In genomic region chr15:36950371-36950770, GRCh38 we compare ENCODE assay signal across 36 cellular contexts.
"Had no signal": no experiment of that assay in that cellular context is flagged by ENCODE, and none has a peak within 500 bp of the region (broad histone marks: within the 10 kb centered on the region; RNA-seq: fewer than 3 reads in every experiment).

No MANE protein-coding gene starts in this region.

- H3K36me3 ChIP-seq: ascending aorta, brain microvascular endothelial cell, breast epithelium had no signal

- H3K4me3 Mint-ChIP-seq: activated B cell treated with CpG ODN at 0.5 μM for 24 hours; activated CD4-positive, alpha-beta memory T cell treated with anti-CD3 and anti-CD28 coated beads for 36 hours; activated CD4-positive, alpha-beta T cell treated with anti-CD3 and anti-CD28 coated beads, Interleukin-2, amount 10 ng/mL, durations not matched to agents 24 days and 14 days; activated CD8-positive, alpha-beta T cell treated with anti-CD3 and anti-CD28 coated beads for 36 hours; activated naive CD4-positive, alpha-beta T cell treated with anti-CD3 and anti-CD28 coated beads for 36 hours; activated naive CD8-positive, alpha-beta T cell treated with anti-CD3 and anti-CD28 coated beads for 36 hours; activated T-cell treated with anti-CD3 and anti-CD28 coated beads, Interleukin-2, amount 50 U/mL, for 4 hours; activated T-cell treated with anti-CD3 and anti-CD28 coated beads, Interleukin-2, amount 50 U/mL, for 72 hours; activated T-helper 1 cell treated with anti-CD3 and anti-CD28 coated beads, Interleukin-12 subunit alpha, Interleukin-12 subunit beta, Interleukin-2, Interleukin-4 antibody, amounts not matched to agents 30 ng/mL and 10 ng/mL and 1 ng/mL, durations not matched to agents 14 hours and 24 hours and 36 hours; activated T-helper 17 cell treated with anti-CD3 and anti-CD28 coated beads, Interleukin-2, amount 50 U/mL, for 72 hours; central memory CD8-positive, alpha-beta T cell; T-helper 1 cell treated with Interleukin-12 subunit alpha and Interleukin-12 subunit beta and Interleukin-4 antibody, amounts not matched to agents 30 μg/mL and 1 μg/mL, for 36 hours; T-helper 2 cell treated with Interferon-gamma antibody and Interleukin-4, amounts not matched to agents 5 μg/mL and 100 μg/mL, for 36 hours had no signal

- DNase-seq: activated B cell treated with CpG ODN at 0.5 μM for 24 hours; activated CD4-positive, alpha-beta memory T cell treated with anti-CD3 and anti-CD28 coated beads for 36 hours; activated CD4-positive, alpha-beta T cell treated with anti-CD3 and anti-CD28 coated beads for 4 hours; activated CD4-positive, alpha-beta T cell treated with anti-CD3 and anti-CD28 coated beads, Interleukin-2, amount 10 ng/mL, durations not matched to agents 24 days and 14 days; activated CD4-positive, alpha-beta T cell treated with anti-CD3 and anti-CD28 coated beads, Interleukin-2, amount 50 U/mL, for 1 hour; activated CD4-positive, alpha-beta T cell treated with anti-CD3 and anti-CD28 coated beads, Interleukin-2, amount 50 U/mL, for 4 hours; activated CD4-positive, CD25-positive, alpha-beta regulatory T cell treated with anti-CD3 and anti-CD28 coated beads, Interleukin-2, amount 50 U/mL, for 72 hours; activated CD8-positive, alpha-beta memory T cell treated with anti-CD3 and anti-CD28 coated beads, Interleukin-2, amount 50 U/mL, for 4 hours; activated CD8-positive, alpha-beta T cell treated with anti-CD3 and anti-CD28 coated beads for 36 hours; activated effector memory CD4-positive, alpha-beta T cell treated with anti-CD3 and anti-CD28 coated beads, Interleukin-2, amount 50 U/mL, for 16 hours; activated gamma-delta T cell treated with Interleukin-2 at 50 U/mL for 16 hours; activated naive CD4-positive, alpha-beta T cell; activated naive CD4-positive, alpha-beta T cell treated with anti-CD3 and anti-CD28 coated beads for 36 hours; activated naive CD4-positive, alpha-beta T cell treated with anti-CD3 and anti-CD28 coated beads, Interleukin-2, amount 50 U/mL, for 16 hours; activated naive CD8-positive, alpha-beta T cell treated with anti-CD3 and anti-CD28 coated beads for 36 hours; activated T-cell treated with anti-CD3 and anti-CD28 coated beads for 4 hours; activated T-cell treated with anti-CD3 and anti-CD28 coated beads, Interleukin-2, amount 50 U/mL, for 1 hour; activated T-cell treated with anti-CD3 and anti-CD28 coated beads, Interleukin-2, amount 50 U/mL, for 4 hours; activated T-cell treated with anti-CD3 and anti-CD28 coated beads, Interleukin-2, amount 50 U/mL, for 72 hours; adrenal gland; amniotic stem cell; brain microvascular endothelial cell; caudate nucleus; cerebellar nuclear complex; T-helper 1 cell; T-helper 2 cell; T-helper 9 cell had no signal

- H3K9me3 Mint-ChIP-seq: activated B cell treated with CpG ODN at 0.5 μM for 24 hours; activated CD4-positive, alpha-beta memory T cell treated with anti-CD3 and anti-CD28 coated beads for 36 hours; activated CD4-positive, alpha-beta T cell treated with anti-CD3 and anti-CD28 coated beads, Interleukin-2, amount 10 ng/mL, durations not matched to agents 24 days and 14 days; activated CD8-positive, alpha-beta T cell treated with anti-CD3 and anti-CD28 coated beads for 36 hours; activated naive CD4-positive, alpha-beta T cell treated with anti-CD3 and anti-CD28 coated beads for 36 hours; activated naive CD4-positive, alpha-beta T cell treated with anti-CD3 and anti-CD28 coated beads, Interleukin-2, amount 50 U/mL, for 72 hours; activated naive CD8-positive, alpha-beta T cell treated with anti-CD3 and anti-CD28 coated beads for 36 hours; activated T-cell treated with anti-CD3 and anti-CD28 coated beads, Interleukin-2, amount 50 U/mL, for 4 hours; activated T-cell treated with anti-CD3 and anti-CD28 coated beads, Interleukin-2, amount 50 U/mL, for 72 hours; activated T-helper 1 cell treated with anti-CD3 and anti-CD28 coated beads, Interleukin-12 subunit alpha, Interleukin-12 subunit beta, Interleukin-2, Interleukin-4 antibody, amounts not matched to agents 30 ng/mL and 10 ng/mL and 1 ng/mL, durations not matched to agents 14 hours and 24 hours and 36 hours; activated T-helper 17 cell treated with anti-CD3 and anti-CD28 coated beads, Interleukin-2, amount 50 U/mL, for 72 hours; central memory CD8-positive, alpha-beta T cell; T-helper 1 cell treated with Interleukin-12 subunit alpha and Interleukin-12 subunit beta and Interleukin-4 antibody, amounts not matched to agents 30 μg/mL and 1 μg/mL, for 36 hours; T-helper 2 cell treated with Interferon-gamma antibody and Interleukin-4, amounts not matched to agents 5 μg/mL and 100 μg/mL, for 36 hours had no signal

- H3K4me1 ChIP-seq: adrenal gland, ascending aorta, breast epithelium had no signal

- H3K4me1 Mint-ChIP-seq: activated B cell treated with CpG ODN at 0.5 μM for 24 hours; activated CD4-positive, alpha-beta T cell treated with anti-CD3 and anti-CD28 coated beads, Interleukin-2, amount 10 ng/mL, durations not matched to agents 24 days and 14 days; activated naive CD8-positive, alpha-beta T cell treated with anti-CD3 and anti-CD28 coated beads for 36 hours; activated T-helper 17 cell treated with anti-CD3 and anti-CD28 coated beads, Interleukin-2, amount 50 U/mL, for 72 hours; central memory CD8-positive, alpha-beta T cell had no signal

- H3K4me3 ChIP-seq: adrenal gland, ascending aorta, breast epithelium had no signal

- H3K27me3 Mint-ChIP-seq: activated CD4-positive, alpha-beta memory T cell treated with anti-CD3 and anti-CD28 coated beads for 36 hours; activated CD4-positive, alpha-beta T cell treated with anti-CD3 and anti-CD28 coated beads, Interleukin-2, amount 10 ng/mL, durations not matched to agents 24 days and 14 days; central memory CD8-positive, alpha-beta T cell had no signal

- H3K36me3 Mint-ChIP-seq: activated CD4-positive, alpha-beta memory T cell treated with anti-CD3 and anti-CD28 coated beads for 36 hours; activated naive CD4-positive, alpha-beta T cell treated with anti-CD3 and anti-CD28 coated beads, Interleukin-2, amount 50 U/mL, for 72 hours; activated naive CD8-positive, alpha-beta T cell treated with anti-CD3 and anti-CD28 coated beads for 36 hours had no signal

- H3K27ac Mint-ChIP-seq: activated B cell treated with CpG ODN at 0.5 μM for 24 hours; activated CD4-positive, alpha-beta memory T cell treated with anti-CD3 and anti-CD28 coated beads for 36 hours; activated CD4-positive, alpha-beta T cell treated with anti-CD3 and anti-CD28 coated beads, Interleukin-2, amount 10 ng/mL, durations not matched to agents 24 days and 14 days; activated CD8-positive, alpha-beta T cell treated with anti-CD3 and anti-CD28 coated beads for 36 hours; activated naive CD4-positive, alpha-beta T cell treated with anti-CD3 and anti-CD28 coated beads for 36 hours; activated naive CD4-positive, alpha-beta T cell treated with anti-CD3 and anti-CD28 coated beads, Interleukin-2, amount 50 U/mL, for 72 hours; activated naive CD8-positive, alpha-beta T cell treated with anti-CD3 and anti-CD28 coated beads for 36 hours; activated T-cell treated with anti-CD3 and anti-CD28 coated beads, Interleukin-2, amount 50 U/mL, for 72 hours; activated T-helper 1 cell treated with anti-CD3 and anti-CD28 coated beads, Interleukin-12 subunit alpha, Interleukin-12 subunit beta, Interleukin-2, Interleukin-4 antibody, amounts not matched to agents 30 ng/mL and 10 ng/mL and 1 ng/mL, durations not matched to agents 14 hours and 24 hours and 36 hours; activated T-helper 17 cell treated with anti-CD3 and anti-CD28 coated beads, Interleukin-2, amount 50 U/mL, for 72 hours; T-helper 1 cell treated with Interleukin-12 subunit alpha and Interleukin-12 subunit beta and Interleukin-4 antibody, amounts not matched to agents 30 μg/mL and 1 μg/mL, for 36 hours; T-helper 2 cell treated with Interferon-gamma antibody and Interleukin-4, amounts not matched to agents 5 μg/mL and 100 μg/mL, for 36 hours had no signal

- H3K27me3 ChIP-seq: adrenal gland, ascending aorta, brain microvascular endothelial cell, breast epithelium had no signal

- H3K9me3 ChIP-seq: adrenal gland, ascending aorta, breast epithelium had no signal

- H3K27ac ChIP-seq: adrenal gland, ascending aorta, brain microvascular endothelial cell, breast epithelium, VCaP had no signal

- ATAC-seq: activated CD8-positive, alpha-beta T cell treated with anti-CD3 and anti-CD28 coated beads for 36 hours; activated naive CD4-positive, alpha-beta T cell treated with anti-CD3 and anti-CD28 coated beads, Interleukin-2, amount 50 U/mL, for 72 hours; activated T-cell treated with anti-CD3 and anti-CD28 coated beads, Interleukin-2, amount 50 U/mL, for 4 hours; activated T-cell treated with anti-CD3 and anti-CD28 coated beads, Interleukin-2, amount 50 U/mL, for 72 hours; activated T-helper 17 cell treated with anti-CD3 and anti-CD28 coated beads, Interleukin-2, amount 50 U/mL, for 72 hours had no signal
